Comparison of ENCODE assay signal across 12 cellular contexts in genomic region chr16:23974223-23974622, GRCh38.
DNase-seq lines count a peak whose midpoint lies in the region; ATAC-seq and TF ChIP-seq lines count a peak whose summit lies in the region.
"Had no signal": no experiment of that assay in that cellular context is flagged by ENCODE, and none has a peak within 500 bp of the region (broad histone marks: within the 10 kb centered on the region; RNA-seq: fewer than 3 reads in every experiment).

No MANE protein-coding gene starts in this region.

- no peak for ATAC-seq in natural killer cell
- no peak for ATAC-seq in natural killer cell treated with Interleukin-12 subunit alpha and Interleukin-12 subunit beta and Interleukin-15 and Interleukin-18, amount 100 ng/mL, for 72 hours
- no peak for ATAC-seq in T-helper 17 cell
- ATAC-seq in HG03439 (IDR thresholded peaks at IDR 0.05; ENCODE audit: unreplicated experiment) = no peak

- no peaks in the 10 kb centered on the region for H3K36me3 Mint-ChIP-seq in natural killer cell
- H3K36me3 Mint-ChIP-seq in natural killer cell treated with Interleukin-12 subunit alpha and Interleukin-12 subunit beta and Interleukin-15 and Interleukin-18, amount 100 ng/mL, for 72 hours = no peaks in the 10 kb centered on the region
- peaks cover 2% of the 10 kb centered on the region for H3K36me3 Mint-ChIP-seq in T-helper 17 cell (ENCODE audit: low read depth)

- intact Hi-C loops in natural killer cell (cut with micrococcal nuclease) = no loop called here

- H3K4me3 Mint-ChIP-seq in natural killer cell (no peak overlapping the region), T-helper 17 cell (peak overlapping the region; percentile 10)
- no peak overlapping the region for H3K4me3 Mint-ChIP-seq in natural killer cell treated with Interleukin-12 subunit alpha and Interleukin-12 subunit beta and Interleukin-15 and Interleukin-18, amount 100 ng/mL, for 72 hours

- TF ChIP-seq CTCF in natural killer cell (IDR thresholded peaks at IDR 0.05) = no peak

- H3K9me3 Mint-ChIP-seq in natural killer cell = no peaks in the 10 kb centered on the region
- no peaks in the 10 kb centered on the region for H3K9me3 Mint-ChIP-seq in natural killer cell treated with Interleukin-12 subunit alpha and Interleukin-12 subunit beta and Interleukin-15 and Interleukin-18, amount 100 ng/mL, for 72 hours

- H3K27ac Mint-ChIP-seq in natural killer cell (peak overlapping the region; percentile 9 to 47), T-helper 17 cell (peak overlapping the region; percentile 68)
- H3K27ac Mint-ChIP-seq in natural killer cell treated with Interleukin-12 subunit alpha and Interleukin-12 subunit beta and Interleukin-15 and Interleukin-18, amount 100 ng/mL, for 72 hours = peak overlapping the region in 1 of 2 donors; percentile 59

- no peaks in the 10 kb centered on the region for H3K9me3 ChIP-seq in T-helper 17 cell (ENCODE audit: control insufficient read depth, low read length, poor library complexity, severe bottlenecking)
- H3K9me3 ChIP-seq: suprapubic skin had no signal

- no peaks in the 10 kb centered on the region for H3K27me3 Mint-ChIP-seq in natural killer cell (ENCODE audit: low read depth in 2 of 2)
- no peaks in the 10 kb centered on the region for H3K27me3 Mint-ChIP-seq in natural killer cell treated with Interleukin-12 subunit alpha and Interleukin-12 subunit beta and Interleukin-15 and Interleukin-18, amount 100 ng/mL, for 72 hours
- H3K27me3 Mint-ChIP-seq in T-helper 17 cell = no peaks in the 10 kb centered on the region

- peaks cover 66 to 74% of the 10 kb centered on the region in 2 donors for H3K4me1 Mint-ChIP-seq in natural killer cell
- H3K4me1 Mint-ChIP-seq in natural killer cell treated with Interleukin-12 subunit alpha and Interleukin-12 subunit beta and Interleukin-15 and Interleukin-18, amount 100 ng/mL, for 72 hours (ENCODE audit: low read depth in 2 of 2) = peaks cover 60 to 65% of the 10 kb centered on the region in 2 donors
- peaks cover 41% of the 10 kb centered on the region for H3K4me1 Mint-ChIP-seq in T-helper 17 cell

- DNase-seq in natural killer cell (no peak), T-helper 17 cell (no peak), iPS DF 19.7 (ENCODE audit: low read depth, low spot score) (peak; percentile 69), NCI-H524 (lab: John Stamatoyannopoulos, UW) (no peak), cerebellar nuclear complex (lab: John Stamatoyannopoulos, UW) (no peak)
- DNase-seq in natural killer cell treated with Interleukin-12 subunit alpha and Interleukin-12 subunit beta and Interleukin-15 and Interleukin-18, amount 100 ng/mL, for 72 hours (ENCODE audit: low spot score) = no peak
- no peak for DNase-seq in activated CD4-positive, CD25-positive, alpha-beta regulatory T cell treated with anti-CD3 and anti-CD28 coated beads, Interleukin-2, amount 50 U/mL, for 72 hours
- DNase-seq: cortex of kidney, SIG-M5, WERI-Rb-1 had no signal
